In genomic region chr17:75601057-75601987, GRCh38 we compare ENCODE assay signal across 9 cellular contexts. TPM values are rescaled to one million over a fixed set of nuclear protein-coding genes. Genes with fewer than 3 reads are reported as not detected.
DNase-seq lines count a peak whose midpoint lies in the region; ATAC-seq and TF ChIP-seq lines count a peak whose summit lies in the region.
"Had no signal": no experiment of that assay in that cellular context is flagged by ENCODE, and none has a peak within 500 bp of the region (broad histone marks: within the 10 kb centered on the region; RNA-seq: fewer than 3 reads in every experiment).

No MANE protein-coding gene starts in this region.

- peak overlapping the region; percentile 42 for H3K27ac Mint-ChIP-seq in stimulated activated naive B cell treated with anti-CD40 and anti-IgM and Interleukin-4, amounts not matched to agents 10 μg/mL and 1 μg/mL and 100 μg/mL, for 72 hours

- H3K27me3 ChIP-seq in lower lobe of right lung (ENCODE audit: low read depth) = no peaks in the 10 kb centered on the region
- H3K27me3 ChIP-seq: BLaER1 had no signal

- intact Hi-C loops in lower lobe of right lung (cut with DNase I) = no loop called here

- no peak overlapping the region for H3K27ac ChIP-seq in lower lobe of right lung
- H3K27ac ChIP-seq: BLaER1 had no signal

- H3K27me3 Mint-ChIP-seq in stimulated activated naive B cell treated with anti-CD40 and anti-IgM and Interleukin-4, amounts not matched to agents 10 μg/mL and 1 μg/mL and 100 μg/mL, for 72 hours = no peaks in the 10 kb centered on the region

- H3K9me3 Mint-ChIP-seq in stimulated activated naive B cell treated with anti-CD40 and anti-IgM and Interleukin-4, amounts not matched to agents 10 μg/mL and 1 μg/mL and 100 μg/mL, for 72 hours = no peaks in the 10 kb centered on the region

- no peak overlapping the region for H3K4me3 Mint-ChIP-seq in stimulated activated naive B cell treated with anti-CD40 and anti-IgM and Interleukin-4, amounts not matched to agents 10 μg/mL and 1 μg/mL and 100 μg/mL, for 72 hours

- no peaks in the 10 kb centered on the region for H3K9me3 ChIP-seq in lower lobe of right lung
- H3K9me3 ChIP-seq: BLaER1 had no signal

- H3K4me1 ChIP-seq in lower lobe of right lung = no peaks in the 10 kb centered on the region
- H3K4me1 ChIP-seq: BLaER1 had no signal

- H3K4me3 ChIP-seq in WI38 (ENCODE audit: low read depth, low read length) = no peak overlapping the region
- H3K4me3 ChIP-seq in cardiac fibroblast (replicated peaks in 1 of 2; ENCODE audit: low read depth in 2 of 2, low read length in 2 of 2) = no peak overlapping the region
- H3K4me3 ChIP-seq in lower lobe of right lung = no peak overlapping the region
- H3K4me3 ChIP-seq: BLaER1 had no signal

- peak; percentile 71 to 84 for ATAC-seq in lower lobe of right lung
- peak; percentile 78 to 83 for ATAC-seq in stimulated activated naive B cell treated with anti-CD40 and anti-IgM and Interleukin-4, amounts not matched to agents 10 μg/mL and 1 μg/mL and 100 μg/mL, for 72 hours (replicated peaks)

- TF ChIP-seq CTCF in WI38 (IDR thresholded peaks at IDR 0.05; ENCODE audit: low read depth, low read length) (peak; percentile 81), cardiac fibroblast (IDR thresholded peaks at IDR 0.05; ENCODE audit: low read depth, low read length) (peak; percentile 80), lower lobe of right lung (IDR thresholded peaks at IDR 0.05) (peak; percentile 76)

- peak; percentile 43 to 62 for DNase-seq in NCI-H2081 (lab: John Stamatoyannopoulos, UW)
- no peak for DNase-seq in NCI-H2081 treated with DMSO at 0.1 percent for 48 hours (lab: John Stamatoyannopoulos, UW)
- peak; percentile 15 for DNase-seq in NCI-H1694 (lab: John Stamatoyannopoulos, UW)
- DNase-seq in cardiac fibroblast (ENCODE audit: low read depth in 2 of 2) = peak; percentile 35 to 44
- DNase-seq in lower lobe of right lung = peak; percentile 77
- DNase-seq in stimulated activated naive B cell treated with anti-CD40 and anti-IgM and Interleukin-4, amounts not matched to agents 10 μg/mL and 1 μg/mL and 100 μg/mL, for 72 hours = no peak
- DNase-seq in ureter (ENCODE audit: low spot score) = no peak

- peaks cover 0 to 6% of the 10 kb centered on the region in 2 donors for H3K4me1 Mint-ChIP-seq in stimulated activated naive B cell treated with anti-CD40 and anti-IgM and Interleukin-4, amounts not matched to agents 10 μg/mL and 1 μg/mL and 100 μg/mL, for 72 hours

- H3K36me3 Mint-ChIP-seq in stimulated activated naive B cell treated with anti-CD40 and anti-IgM and Interleukin-4, amounts not matched to agents 10 μg/mL and 1 μg/mL and 100 μg/mL, for 72 hours = peaks cover 0 to 8% of the 10 kb centered on the region in 2 donors

- H3K36me3 ChIP-seq in lower lobe of right lung = no peaks in the 10 kb centered on the region

RNA-seq across cellular contexts. Expression of gene MYO15B, which starts 13.7 kb away (rescaled TPM):
- 181 TPM for total RNA-seq in lower lobe of right lung
- 267 TPM for total RNA-seq in ureter

RNA-seq across cellular contexts. Expression of gene SMIM5, which starts 31.9 kb away (rescaled TPM):
- 2.7 TPM for total RNA-seq in lower lobe of right lung
- 9.5 TPM for total RNA-seq in ureter

Comparison
In these comparisons a context has a peak if more than half of its experiments do, and no peak if none do; other contexts are left out.
1. DNase-seq: peak in NCI-H2081 (2 of 2), NCI-H1694 (single experiment), cardiac fibroblast (2 of 2) and lower lobe of right lung (single experiment); none in NCI-H2081 treated with DMSO at 0.1 percent for 48 hours (single experiment), stimulated activated naive B cell treated with anti-CD40 and anti-IgM and Interleukin-4, amounts not matched to agents 10 μg/mL and 1 μg/mL and 100 μg/mL, for 72 hours (single experiment) and ureter (single experiment).
2. Peak in every context shown above with its lines, with median percentiles within 50 percentile points of each other: CTCF ChIP-seq.